Comparison of ENCODE assay signal across 23 cellular contexts in genomic region chr12:94211011-94211410, GRCh38.
"Had no signal": no experiment of that assay in that cellular context is flagged by ENCODE, and none has a peak within 500 bp of the region (broad histone marks: within the 10 kb centered on the region; RNA-seq: fewer than 3 reads in every experiment).

No MANE protein-coding gene starts in this region.

- H3K27me3 ChIP-seq: body of pancreas, cardiac muscle cell, ovary, right atrium auricular region, uterus had no signal

- H3K4me3 Mint-ChIP-seq: activated CD4-positive, alpha-beta T cell treated with anti-CD3 and anti-CD28 coated beads for 36 hours; activated T-cell treated with anti-CD3 and anti-CD28 coated beads, Interleukin-2, amount 50 U/mL, for 4 hours; naive thymus-derived CD4-positive, alpha-beta T cell; T-cell; T-helper 2 cell treated with Interferon-gamma antibody and Interleukin-4, amounts not matched to agents 5 μg/mL and 100 μg/mL, for 36 hours; WTC11 had no signal

- H3K27ac ChIP-seq: body of pancreas, cardiac muscle cell, lower lobe of right lung, ovary, psoas muscle, right atrium auricular region, uterus had no signal

- H3K4me1 ChIP-seq: body of pancreas, psoas muscle, uterus had no signal

- H3K9me3 ChIP-seq: body of pancreas, lower lobe of right lung, ovary, psoas muscle, right atrium auricular region, uterus had no signal

- H3K27ac Mint-ChIP-seq: activated CD4-positive, alpha-beta T cell treated with anti-CD3 and anti-CD28 coated beads for 36 hours; T-cell; T-helper 2 cell treated with Interferon-gamma antibody and Interleukin-4, amounts not matched to agents 5 μg/mL and 100 μg/mL, for 36 hours; WTC11 had no signal

- H3K9me3 Mint-ChIP-seq: activated T-cell treated with anti-CD3 and anti-CD28 coated beads, Interleukin-2, amount 50 U/mL, for 4 hours; T-cell had no signal

- ATAC-seq: activated CD4-positive, alpha-beta T cell treated with anti-CD3 and anti-CD28 coated beads for 36 hours; activated T-cell treated with anti-CD3 and anti-CD28 coated beads, Interleukin-2, amount 50 U/mL, for 4 hours; body of pancreas; lower lobe of right lung; naive thymus-derived CD4-positive, alpha-beta T cell; psoas muscle; T-cell; WTC11 had no signal

- H3K27me3 Mint-ChIP-seq: activated CD4-positive, alpha-beta T cell treated with anti-CD3 and anti-CD28 coated beads for 36 hours; naive thymus-derived CD4-positive, alpha-beta T cell; T-cell had no signal

- DNase-seq: activated CD4-positive, alpha-beta T cell treated with anti-CD3 and anti-CD28 coated beads for 36 hours; activated CD4-positive, alpha-beta T cell treated with anti-CD3 and anti-CD28 coated beads, Interleukin-2, amount 50 U/mL, for 48 hours; activated CD8-positive, alpha-beta memory T cell treated with anti-CD3 and anti-CD28 coated beads, Interleukin-2, amount 50 U/mL, for 48 hours; activated naive CD4-positive, alpha-beta T cell treated with Interleukin-2 at 50 U/mL for 16 hours; activated T-cell treated with anti-CD3 and anti-CD28 coated beads, Interleukin-2, amount 50 U/mL, for 4 hours; anterior cingulate cortex; body of pancreas; effector CD4-positive, alpha-beta T cell; erythroblast; foreskin fibroblast; kidney; lower lobe of right lung; naive thymus-derived CD4-positive, alpha-beta T cell; ovary; psoas muscle; stimulated activated CD4-positive, alpha-beta T cell treated with anti-CD3 and anti-CD28 coated beads, Interleukin-1b, Interleukin-23, amount 100 ng/mL, for 48 hours; T-cell; trophoblast cell; uterus had no signal

- H3K4me3 ChIP-seq: body of pancreas, cardiac muscle cell, lower lobe of right lung, ovary, psoas muscle, right atrium auricular region, uterus had no signal

- H3K36me3 ChIP-seq: cardiac muscle cell, lower lobe of right lung, ovary, right atrium auricular region, uterus had no signal
